In the genomic region with DNA sequence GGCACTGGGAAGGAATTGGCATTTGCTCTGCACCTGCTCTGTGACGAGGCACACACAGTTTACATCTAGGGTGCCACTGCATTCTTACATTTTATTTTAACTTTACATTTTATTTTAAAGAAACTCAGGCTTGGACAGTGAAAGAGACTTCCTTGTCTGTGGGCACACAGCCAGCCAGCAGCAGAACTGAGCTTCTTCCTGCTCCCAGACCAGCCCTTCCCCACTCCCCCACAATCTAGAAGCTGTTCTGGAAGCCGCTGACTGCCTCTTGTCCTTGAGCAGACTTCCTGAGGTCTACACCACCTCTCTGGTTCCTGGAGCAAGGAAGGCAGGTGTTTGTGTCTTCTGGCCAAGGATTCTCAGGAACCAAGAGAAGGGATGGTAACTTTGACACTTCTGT, we compare ENCODE assay signal across 18 cellular contexts. TPM values are rescaled to one million over a fixed set of nuclear protein-coding genes. Genes with fewer than 3 reads are reported as not detected.
A peak's percentile ranks its signal among the peaks of the same experiment; 100 is the strongest.
DNase-seq lines count a peak whose midpoint lies in the region; ATAC-seq and TF ChIP-seq lines count a peak whose summit lies in the region.
"Had no signal": no experiment of that assay in that cellular context is flagged by ENCODE, and none has a peak within 500 bp of the region (broad histone marks: within the 10 kb centered on the region; RNA-seq: fewer than 3 reads in every experiment).

No MANE protein-coding gene starts in this region.

- no peak for ATAC-seq in natural killer cell treated with Interleukin-12 subunit alpha and Interleukin-12 subunit beta and Interleukin-15 and Interleukin-18, amount 100 ng/mL, for 72 hours
- no peak for ATAC-seq in natural killer cell
- ATAC-seq: A549 had no signal

- H3K27me3 ChIP-seq in hepatocyte (no peaks in the 10 kb centered on the region), H7 (ENCODE audit: control insufficient read depth, insufficient read depth, low read length) (no peaks in the 10 kb centered on the region)
- H3K27me3 ChIP-seq: dorsolateral prefrontal cortex, SJSA1 had no signal

- no peak overlapping the region for H3K27ac ChIP-seq in hepatocyte
- H3K27ac ChIP-seq: A549, SJSA1 had no signal

- no peak overlapping the region for H2AFZ ChIP-seq in hepatocyte

- H3K4me1 Mint-ChIP-seq in natural killer cell treated with Interleukin-12 subunit alpha and Interleukin-12 subunit beta and Interleukin-15 and Interleukin-18, amount 100 ng/mL, for 72 hours (ENCODE audit: low read depth in 2 of 2) = peaks cover 15 to 17% of the 10 kb centered on the region in 2 donors
- H3K4me1 Mint-ChIP-seq in natural killer cell = no peaks in the 10 kb centered on the region
- peaks cover 93% of the 10 kb centered on the region for H3K4me1 Mint-ChIP-seq in dendritic cell treated with granulocyte-macrophage colony-stimulating factor and Interleukin-4, amounts not matched to agents 40 ng/mL and 50 ng/mL, for 4 days (ENCODE audit: low read depth)

- H3K36me3 ChIP-seq in hepatocyte (replicated peaks; ENCODE audit: insufficient read depth, low read depth) (no peaks in the 10 kb centered on the region), H7 (replicated peaks; ENCODE audit: control insufficient read depth, insufficient read depth, low read length) (no peaks in the 10 kb centered on the region)
- H3K36me3 ChIP-seq: SJSA1 had no signal

- TF ChIP-seq CTCF in natural killer cell (IDR thresholded peaks at IDR 0.05) (no peak), GM20000 (IDR thresholded peaks at IDR 0.05; ENCODE audit: extremely low read depth, missing control alignments) (no peak), hepatocyte (IDR thresholded peaks at IDR 0.05; ENCODE audit: poor library complexity) (no peak)

- peak overlapping the region; percentile 63 to 71 for H3K27ac Mint-ChIP-seq in natural killer cell treated with Interleukin-12 subunit alpha and Interleukin-12 subunit beta and Interleukin-15 and Interleukin-18, amount 100 ng/mL, for 72 hours
- H3K27ac Mint-ChIP-seq in natural killer cell = no peak overlapping the region
- peak overlapping the region; percentile 81 for H3K27ac Mint-ChIP-seq in dendritic cell treated with granulocyte-macrophage colony-stimulating factor and Interleukin-4, amounts not matched to agents 40 ng/mL and 50 ng/mL, for 4 days
- H3K27ac Mint-ChIP-seq: memory B cell had no signal

- no peak overlapping the region for H3K4me3 Mint-ChIP-seq in natural killer cell treated with Interleukin-12 subunit alpha and Interleukin-12 subunit beta and Interleukin-15 and Interleukin-18, amount 100 ng/mL, for 72 hours
- H3K4me3 Mint-ChIP-seq in natural killer cell = no peak overlapping the region
- peak overlapping the region; percentile 53 for H3K4me3 Mint-ChIP-seq in dendritic cell treated with granulocyte-macrophage colony-stimulating factor and Interleukin-4, amounts not matched to agents 40 ng/mL and 50 ng/mL, for 4 days
- H3K4me3 Mint-ChIP-seq: memory B cell had no signal

- H3K4me3 ChIP-seq in hepatocyte (no peak overlapping the region), H7 (ENCODE audit: insufficient read depth, low read depth, low read length) (no peak overlapping the region)
- H3K4me3 ChIP-seq: A549, dorsolateral prefrontal cortex, SJSA1 had no signal

- no peaks in the 10 kb centered on the region for H3K79me2 ChIP-seq in hepatocyte

- H3K9me3 ChIP-seq in hepatocyte (ENCODE audit: low read depth) = no peaks in the 10 kb centered on the region
- H3K9me3 ChIP-seq: A549, SJSA1 had no signal

- H4K20me1 ChIP-seq in hepatocyte (ENCODE audit: insufficient read depth, poor library complexity, severe bottlenecking) = no peaks in the 10 kb centered on the region

- peaks cover 0 to 5% of the 10 kb centered on the region in 2 donors for H3K27me3 Mint-ChIP-seq in natural killer cell treated with Interleukin-12 subunit alpha and Interleukin-12 subunit beta and Interleukin-15 and Interleukin-18, amount 100 ng/mL, for 72 hours
- H3K27me3 Mint-ChIP-seq in natural killer cell (ENCODE audit: low read depth in 2 of 2) = no peaks in the 10 kb centered on the region
- no peaks in the 10 kb centered on the region for H3K27me3 Mint-ChIP-seq in dendritic cell treated with granulocyte-macrophage colony-stimulating factor and Interleukin-4, amounts not matched to agents 40 ng/mL and 50 ng/mL, for 4 days

- H3K9me3 Mint-ChIP-seq in natural killer cell treated with Interleukin-12 subunit alpha and Interleukin-12 subunit beta and Interleukin-15 and Interleukin-18, amount 100 ng/mL, for 72 hours = no peaks in the 10 kb centered on the region
- no peaks in the 10 kb centered on the region for H3K9me3 Mint-ChIP-seq in natural killer cell
- H3K9me3 Mint-ChIP-seq in dendritic cell treated with granulocyte-macrophage colony-stimulating factor and Interleukin-4, amounts not matched to agents 40 ng/mL and 50 ng/mL, for 4 days = no peaks in the 10 kb centered on the region
- H3K9me3 Mint-ChIP-seq: memory B cell had no signal

- no peaks in the 10 kb centered on the region for H3K36me3 Mint-ChIP-seq in natural killer cell treated with Interleukin-12 subunit alpha and Interleukin-12 subunit beta and Interleukin-15 and Interleukin-18, amount 100 ng/mL, for 72 hours
- H3K36me3 Mint-ChIP-seq in natural killer cell = no peaks in the 10 kb centered on the region
- no peaks in the 10 kb centered on the region for H3K36me3 Mint-ChIP-seq in dendritic cell treated with granulocyte-macrophage colony-stimulating factor and Interleukin-4, amounts not matched to agents 40 ng/mL and 50 ng/mL, for 4 days (ENCODE audit: low read depth)
- H3K36me3 Mint-ChIP-seq: memory B cell had no signal

- WGBS in hepatocyte (ENCODE audit: low lambda C conversion rate, missing lambda C conversion rate) = 100% methylated on average over 2 of the region's 2 CpGs

- H3K4me2 ChIP-seq in hepatocyte = no peak overlapping the region
- H3K4me2 ChIP-seq: A549 had no signal

- DNase-seq in natural killer cell treated with Interleukin-12 subunit alpha and Interleukin-12 subunit beta and Interleukin-15 and Interleukin-18, amount 100 ng/mL, for 72 hours (ENCODE audit: low spot score) = no peak
- DNase-seq in natural killer cell (no peak), mucosa of gallbladder (ENCODE audit: low spot score) (peak; percentile 29), glomerular visceral epithelial cell (ENCODE audit: extremely low spot score) (no peak), GM20000 (ENCODE audit: low spot score) (no peak), hepatocyte (ENCODE audit: low spot score) (no peak), H7 (no peak)
- DNase-seq: activated gamma-delta T cell treated with Interleukin-2 at 50 U/mL for 16 hours; MM.1S; NCI-H2171; NK-92 treated with Interleukin-12 subunit alpha and Interleukin-12 subunit beta, amount 100 ng/mL, for 24 hours; stimulated activated CD4-positive, alpha-beta T cell treated with anti-CD3 and anti-CD28 coated beads, Interleukin-1b, Interleukin-23, amount 100 ng/mL, for 48 hours had no signal

- intact Hi-C loops in natural killer cell (cut with micrococcal nuclease) = no loop called here
- intact Hi-C loops in dendritic cell treated with granulocyte-macrophage colony-stimulating factor and Interleukin-4, amounts not matched to agents 40 ng/mL and 50 ng/mL, for 4 days (cut with micrococcal nuclease) = loop anchor here (10.0 kb wide), 1 partner anchor 59 kb away; no protein-coding TSS in a partner anchor

- H3K9me2 ChIP-seq in hepatocyte (replicated peaks; ENCODE audit: insufficient read depth) = no peaks in the 10 kb centered on the region

- H3K4me1 ChIP-seq in hepatocyte (ENCODE audit: insufficient read depth) = no peaks in the 10 kb centered on the region
- H3K4me1 ChIP-seq: A549, SJSA1 had no signal

RNA-seq across cellular contexts. Expression of a gene that starts 27.9 kb away (rescaled TPM):
- 10 to 100 TPM; 13.7 to 16.8 TPM for total RNA-seq in natural killer cell treated with Interleukin-12 subunit alpha and Interleukin-12 subunit beta and Interleukin-15 and Interleukin-18, amount 100 ng/mL, for 72 hours
- total RNA-seq in natural killer cell (10 to 100 TPM in 2 of 3 donors, 1 to 10 TPM in 1; 8.0 to 17.9 (median 17.2) TPM), mucosa of gallbladder (38.4 TPM), hepatocyte (2.1 and 4.1 TPM in 2 replicates)
- 0.07 and 0.17 TPM in 2 replicates for polyA plus RNA-seq in hepatocyte
- under 0.01 TPM in 1 of 2 replicates, not detected in the other for total RNA-seq in H7 (2014; rRNA removed; shearing (Covaris generic))
- total RNA-seq: fibroblast of lung, SJSA1 had no signal
- polyA plus RNA-seq: A549 had no signal

Comparison
In these comparisons a context has a peak if more than half of its experiments do, and no peak if none do; other contexts are left out.
1. H3K27ac Mint-ChIP-seq: peak in natural killer cell treated with Interleukin-12 subunit alpha and Interleukin-12 subunit beta and Interleukin-15 and Interleukin-18, amount 100 ng/mL, for 72 hours (2 of 2) and dendritic cell treated with granulocyte-macrophage colony-stimulating factor and Interleukin-4, amounts not matched to agents 40 ng/mL and 50 ng/mL, for 4 days (single experiment); none in natural killer cell (0 of 2).